Comparison of ENCODE assay signal across 24 cellular contexts in the genomic region with DNA sequence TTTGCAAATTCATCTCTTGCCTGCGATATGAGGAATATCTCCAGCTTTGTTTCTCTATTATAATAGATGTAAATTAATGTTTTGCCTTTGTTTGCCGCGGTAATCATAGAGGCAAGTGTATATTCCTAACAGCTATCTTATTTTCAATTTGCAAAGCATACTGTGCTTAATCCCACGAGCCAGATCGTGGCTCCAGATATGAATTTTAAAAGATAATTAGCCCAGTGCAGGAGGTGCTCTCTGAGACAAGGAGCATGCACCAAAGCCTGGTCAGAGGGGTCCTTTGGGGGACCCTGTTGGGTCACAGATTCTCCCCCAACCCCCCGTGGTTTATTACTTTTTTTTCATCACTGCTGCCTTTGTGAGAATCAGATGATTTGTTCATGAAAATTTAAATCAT.
A peak's percentile ranks its signal among the peaks of the same experiment; 100 is the strongest.
DNase-seq lines count a peak whose midpoint lies in the region; ATAC-seq and TF ChIP-seq lines count a peak whose summit lies in the region.
"Had no signal": no experiment of that assay in that cellular context is flagged by ENCODE, and none has a peak within 500 bp of the region (broad histone marks: within the 10 kb centered on the region; RNA-seq: fewer than 3 reads in every experiment).

No MANE protein-coding gene starts in this region.

- no peak for TF ChIP-seq CTCF in GM12865 (IDR thresholded peaks at IDR 0.05; ENCODE audit: insufficient read depth, low read depth, low read length, missing control alignments)

- ATAC-seq in naive thymus-derived CD8-positive, alpha-beta T cell, result no peak
- ATAC-seq: A549, gastrocnemius medialis, GM23338, upper lobe of right lung had no signal

- peak overlapping the region; percentile 68 for H3K4me3 Mint-ChIP-seq in activated T-helper 1 cell treated with anti-CD3 and anti-CD28 coated beads, Interleukin-12 subunit alpha, Interleukin-12 subunit beta, Interleukin-2, Interleukin-4 antibody, amounts not matched to agents 30 ng/mL and 10 ng/mL and 1 ng/mL, durations not matched to agents 14 hours and 24 hours and 36 hours
- peak overlapping the region; percentile 48 to 76 (median 67) for H3K4me3 Mint-ChIP-seq in naive thymus-derived CD8-positive, alpha-beta T cell
- H3K4me3 Mint-ChIP-seq: GM23338, HFFc6 had no signal

- H3K4me3 ChIP-seq in GM12865 (ENCODE audit: low read depth, low read length), result peak overlapping the region; percentile 24
- H3K4me3 ChIP-seq: A549, gastrocnemius medialis, GM23338, hepatocyte, skin epidermis, upper lobe of right lung had no signal

- peaks cover 8% of the 10 kb centered on the region for H3K36me3 Mint-ChIP-seq in activated T-helper 1 cell treated with anti-CD3 and anti-CD28 coated beads, Interleukin-12 subunit alpha, Interleukin-12 subunit beta, Interleukin-2, Interleukin-4 antibody, amounts not matched to agents 30 ng/mL and 10 ng/mL and 1 ng/mL, durations not matched to agents 14 hours and 24 hours and 36 hours (ENCODE audit: low read depth)
- H3K36me3 Mint-ChIP-seq in naive thymus-derived CD8-positive, alpha-beta T cell, result peaks cover 0 to 2% (median 0%) of the 10 kb centered on the region in 3 donors

- H3K9me3 Mint-ChIP-seq in activated T-helper 1 cell treated with anti-CD3 and anti-CD28 coated beads, Interleukin-12 subunit alpha, Interleukin-12 subunit beta, Interleukin-2, Interleukin-4 antibody, amounts not matched to agents 30 ng/mL and 10 ng/mL and 1 ng/mL, durations not matched to agents 14 hours and 24 hours and 36 hours, result no peaks in the 10 kb centered on the region
- peaks cover 0 to 9% (median 0%) of the 10 kb centered on the region in 9 donors for H3K9me3 Mint-ChIP-seq in naive thymus-derived CD8-positive, alpha-beta T cell
- H3K9me3 Mint-ChIP-seq: GM23338 had no signal

- POLR2A ChIA-PET in naive thymus-derived CD8-positive, alpha-beta T cell (lab: Charles Lee), result interaction anchor here (0.6 to 23.8 kb wide), 8 partner anchors 9 to 1083 kb away, joined by 3 to 361 read pairs (median 96); partner anchors contain the start of gene BCL11B

- peaks cover 98% of the 10 kb centered on the region for H3K4me1 Mint-ChIP-seq in activated T-helper 1 cell treated with anti-CD3 and anti-CD28 coated beads, Interleukin-12 subunit alpha, Interleukin-12 subunit beta, Interleukin-2, Interleukin-4 antibody, amounts not matched to agents 30 ng/mL and 10 ng/mL and 1 ng/mL, durations not matched to agents 14 hours and 24 hours and 36 hours (ENCODE audit: low read depth)
- H3K4me1 Mint-ChIP-seq in naive thymus-derived CD8-positive, alpha-beta T cell, result peaks cover 53 to 98% (median 94%) of the 10 kb centered on the region in 4 donors
- H3K4me1 Mint-ChIP-seq: GM23338 had no signal

- DNase-seq in activated CD8-positive, alpha-beta memory T cell treated with anti-CD3 and anti-CD28 coated beads for 24 hours, result peak; percentile 56
- DNase-seq in activated CD8-positive, alpha-beta memory T cell treated with anti-CD3 and anti-CD28 coated beads, Interleukin-2, amount 50 U/mL, for 4 hours, result no peak
- no peak for DNase-seq in GM12865 (ENCODE audit: low read depth)
- no peak for DNase-seq in activated T-helper 1 cell treated with anti-CD3 and anti-CD28 coated beads, Interleukin-12 subunit alpha, Interleukin-12 subunit beta, Interleukin-2, Interleukin-4 antibody, amounts not matched to agents 30 ng/mL and 10 ng/mL and 1 ng/mL, durations not matched to agents 14 hours and 24 hours and 36 hours (ENCODE audit: low spot score)
- no peak for DNase-seq in naive thymus-derived CD8-positive, alpha-beta T cell
- no peak for DNase-seq in posterior cingulate gyrus
- DNase-seq in NCI-H128 (lab: John Stamatoyannopoulos, UW; ENCODE audit: unreplicated experiment), result no peak
- no peak for DNase-seq in DMS 273 treated with DMSO at 0.1 percent for 48 hours (lab: John Stamatoyannopoulos, UW)
- DNase-seq: activated effector memory CD4-positive, alpha-beta T cell treated with Interleukin-2 at 50 U/mL for 16 hours; anterior cingulate cortex; COR-L47; DMS79; gastrocnemius medialis; HFFc6; mesenchymal stem cell; NCI-H69; RPMI8226; substantia nigra; upper lobe of right lung; WERI-Rb-1 had no signal

- H3K27ac Mint-ChIP-seq in activated T-helper 1 cell treated with anti-CD3 and anti-CD28 coated beads, Interleukin-12 subunit alpha, Interleukin-12 subunit beta, Interleukin-2, Interleukin-4 antibody, amounts not matched to agents 30 ng/mL and 10 ng/mL and 1 ng/mL, durations not matched to agents 14 hours and 24 hours and 36 hours, result peak overlapping the region; percentile 97
- peak overlapping the region; percentile 95 to 100 (median 96) for H3K27ac Mint-ChIP-seq in naive thymus-derived CD8-positive, alpha-beta T cell
- H3K27ac Mint-ChIP-seq: GM23338, HFFc6 had no signal

- no peaks in the 10 kb centered on the region for H3K27me3 Mint-ChIP-seq in activated T-helper 1 cell treated with anti-CD3 and anti-CD28 coated beads, Interleukin-12 subunit alpha, Interleukin-12 subunit beta, Interleukin-2, Interleukin-4 antibody, amounts not matched to agents 30 ng/mL and 10 ng/mL and 1 ng/mL, durations not matched to agents 14 hours and 24 hours and 36 hours (ENCODE audit: insufficient read depth)
- no peaks in the 10 kb centered on the region for H3K27me3 Mint-ChIP-seq in naive thymus-derived CD8-positive, alpha-beta T cell

- intact Hi-C loops in activated T-helper 1 cell treated with anti-CD3 and anti-CD28 coated beads, Interleukin-12 subunit alpha, Interleukin-12 subunit beta, Interleukin-2, Interleukin-4 antibody, amounts not matched to agents 30 ng/mL and 10 ng/mL and 1 ng/mL, durations not matched to agents 14 hours and 24 hours and 36 hours (cut with micrococcal nuclease), result no loop called here
- intact Hi-C loops in posterior cingulate gyrus (cut with DNase I), result no loop called here
